2 cellular contexts compared by ENCODE assay signal in the genomic region with DNA sequence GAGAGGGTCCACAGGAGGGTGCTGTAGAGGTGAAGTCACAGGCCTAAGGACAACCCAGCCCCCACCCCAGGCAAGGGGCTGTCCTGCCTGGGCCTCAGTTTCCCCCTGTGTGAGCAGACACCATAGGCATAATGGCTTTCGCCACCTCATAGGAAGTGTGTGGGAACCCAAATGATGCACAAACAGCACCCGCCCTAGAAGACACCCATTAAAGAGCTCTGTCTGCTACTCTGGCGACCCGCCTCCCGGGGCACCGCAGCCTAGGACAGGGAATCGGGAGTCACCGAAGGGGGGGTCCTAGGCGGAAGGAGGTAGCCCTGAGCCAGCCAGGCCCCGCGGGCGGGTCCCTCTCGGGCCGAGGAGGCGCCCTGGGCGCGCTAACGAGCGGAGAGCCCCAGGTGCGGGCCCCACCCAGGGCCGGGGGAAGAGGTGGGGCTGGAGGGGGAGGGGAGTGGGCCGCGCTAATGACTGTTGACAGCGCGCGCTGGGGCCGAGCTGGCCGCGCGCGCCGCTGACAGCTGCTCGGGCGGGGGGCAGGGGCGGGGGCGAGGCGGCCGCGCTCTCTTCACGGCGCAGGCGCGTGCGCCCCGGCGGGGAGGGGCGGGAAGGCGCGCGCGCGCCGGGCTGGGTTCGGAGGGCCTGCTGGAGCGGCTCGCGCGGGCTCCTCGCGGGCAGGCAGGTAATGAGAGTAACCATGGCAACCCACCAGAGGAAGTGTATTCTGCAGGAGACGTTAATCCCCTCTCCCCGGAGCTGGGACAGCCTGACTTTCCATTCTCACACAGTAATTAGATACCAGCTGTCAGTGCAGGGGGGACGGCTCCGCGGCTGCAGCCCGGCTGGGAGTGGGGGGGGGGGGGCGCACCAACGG.
TF ChIP-seq lines count a peak whose summit lies in the region.

No MANE protein-coding gene starts in this region.

TF ChIP-seq in GM23338, 12 proteins besides CTCF, POLR2A, EP300 and RAD21 (continued from another document and continues in another):
- TF ChIP-seq ZNF331 (CRISPR knock-in tag; IDR thresholded peaks at IDR 0.05; ENCODE audit: low read depth) (no peak), CREB1 (CRISPR knock-in tag; IDR thresholded peaks at IDR 0.05; ENCODE audit: low read depth) (no peak), ETS1 (IDR thresholded peaks at IDR 0.05) (no peak), EZH2 (IDR thresholded peaks at IDR 0.05; ENCODE audit: low read depth, unreplicated experiment) (no peak), POLR2AphosphoS5 (IDR thresholded peaks at IDR 0.05; ENCODE audit: low read depth) (no peak), JUNB (IDR thresholded peaks at IDR 0.05; ENCODE audit: unreplicated experiment) (no peak)
- TF ChIP-seq, protein P1, sequence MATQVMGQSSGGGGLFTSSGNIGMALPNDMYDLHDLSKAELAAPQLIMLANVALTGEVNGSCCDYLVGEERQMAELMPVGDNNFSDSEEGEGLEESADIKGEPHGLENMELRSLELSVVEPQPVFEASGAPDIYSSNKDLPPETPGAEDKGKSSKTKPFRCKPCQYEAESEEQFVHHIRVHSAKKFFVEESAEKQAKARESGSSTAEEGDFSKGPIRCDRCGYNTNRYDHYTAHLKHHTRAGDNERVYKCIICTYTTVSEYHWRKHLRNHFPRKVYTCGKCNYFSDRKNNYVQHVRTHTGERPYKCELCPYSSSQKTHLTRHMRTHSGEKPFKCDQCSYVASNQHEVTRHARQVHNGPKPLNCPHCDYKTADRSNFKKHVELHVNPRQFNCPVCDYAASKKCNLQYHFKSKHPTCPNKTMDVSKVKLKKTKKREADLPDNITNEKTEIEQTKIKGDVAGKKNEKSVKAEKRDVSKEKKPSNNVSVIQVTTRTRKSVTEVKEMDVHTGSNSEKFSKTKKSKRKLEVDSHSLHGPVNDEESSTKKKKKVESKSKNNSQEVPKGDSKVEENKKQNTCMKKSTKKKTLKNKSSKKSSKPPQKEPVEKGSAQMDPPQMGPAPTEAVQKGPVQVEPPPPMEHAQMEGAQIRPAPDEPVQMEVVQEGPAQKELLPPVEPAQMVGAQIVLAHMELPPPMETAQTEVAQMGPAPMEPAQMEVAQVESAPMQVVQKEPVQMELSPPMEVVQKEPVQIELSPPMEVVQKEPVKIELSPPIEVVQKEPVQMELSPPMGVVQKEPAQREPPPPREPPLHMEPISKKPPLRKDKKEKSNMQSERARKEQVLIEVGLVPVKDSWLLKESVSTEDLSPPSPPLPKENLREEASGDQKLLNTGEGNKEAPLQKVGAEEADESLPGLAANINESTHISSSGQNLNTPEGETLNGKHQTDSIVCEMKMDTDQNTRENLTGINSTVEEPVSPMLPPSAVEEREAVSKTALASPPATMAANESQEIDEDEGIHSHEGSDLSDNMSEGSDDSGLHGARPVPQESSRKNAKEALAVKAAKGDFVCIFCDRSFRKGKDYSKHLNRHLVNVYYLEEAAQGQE (IDR thresholded peaks at IDR 0.05; ENCODE audit: unreplicated experiment) = no peak

TF ChIP-seq in K562, 482 proteins besides CTCF, POLR2A, EP300 and RAD21 (continued from another document and continues in another):
- no peak for TF ChIP-seq CGGBP1 (CRISPR knock-in tag; IDR thresholded peaks at IDR 0.05)
- TF ChIP-seq ZNF311 (CRISPR knock-in tag; IDR thresholded peaks at IDR 0.05) = peak; percentile 35; the same call in 1 of the 2 replicates
- peak; percentile 71 for TF ChIP-seq POLR2G (IDR thresholded peaks at IDR 0.05; ENCODE audit: low read depth, low read length)
- peak; percentile 48 for TF ChIP-seq HMGN3 (IDR thresholded peaks at IDR 0.05; ENCODE audit: borderline replicate concordance, extremely low read depth, insufficient read length, low read depth, low read length)
- TF ChIP-seq ZNF146 (CRISPR knock-in tag; IDR thresholded peaks at IDR 0.05; ENCODE audit: unreplicated experiment) = no peak
- TF ChIP-seq MBD2 (IDR thresholded peaks at IDR 0.05; ENCODE audit: borderline replicate concordance, low read depth) = no peak
- no peak for TF ChIP-seq IRF1 (CRISPR knock-in tag; IDR thresholded peaks at IDR 0.05; ENCODE audit: borderline replicate concordance)
- TF ChIP-seq PHF8 (IDR thresholded peaks at IDR 0.05; ENCODE audit: borderline replicate concordance, low read length) = no peak; the same call in 1 of the 2 replicates
- no peak for TF ChIP-seq NFIC (IDR thresholded peaks at IDR 0.05)
- TF ChIP-seq SRSF3 (IDR thresholded peaks at IDR 0.05; ENCODE audit: insufficient read depth, low read length) = no peak
- TF ChIP-seq, protein P2, sequence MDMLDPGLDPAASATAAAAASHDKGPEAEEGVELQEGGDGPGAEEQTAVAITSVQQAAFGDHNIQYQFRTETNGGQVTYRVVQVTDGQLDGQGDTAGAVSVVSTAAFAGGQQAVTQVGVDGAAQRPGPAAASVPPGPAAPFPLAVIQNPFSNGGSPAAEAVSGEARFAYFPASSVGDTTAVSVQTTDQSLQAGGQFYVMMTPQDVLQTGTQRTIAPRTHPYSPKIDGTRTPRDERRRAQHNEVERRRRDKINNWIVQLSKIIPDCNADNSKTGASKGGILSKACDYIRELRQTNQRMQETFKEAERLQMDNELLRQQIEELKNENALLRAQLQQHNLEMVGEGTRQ (CRISPR knock-in tag; IDR thresholded peaks at IDR 0.05) = no peak
- no peak for TF ChIP-seq ZNF740 (CRISPR knock-in tag; IDR thresholded peaks at IDR 0.05)
- peak in 1 of 2 experiments; percentile 60; a peak in 1 of 4 replicates for TF ChIP-seq ZNF740 (tag; IDR thresholded peaks at IDR 0.05)
- no peak for TF ChIP-seq ZBTB8A (IDR thresholded peaks at IDR 0.05; ENCODE audit: partially characterized antibody)
- no peak; a peak in 1 of 4 replicates for TF ChIP-seq KDM4B (IDR thresholded peaks at IDR 0.05; ENCODE audit: borderline replicate concordance in 2 of 2, low read depth in 1 of 2)
- TF ChIP-seq TFAP4 (CRISPR knock-in tag; IDR thresholded peaks at IDR 0.05; ENCODE audit: borderline replicate concordance) = 0 out of 2 replicates have a peak, but pooled peaks have one; percentile 6
- TF ChIP-seq RFX1 (IDR thresholded peaks at IDR 0.05) = peak; percentile 83
- 0 out of 2 replicates have a peak, but pooled peaks have one; percentile 39 for TF ChIP-seq ZNF707 (CRISPR knock-in tag; conservative IDR thresholded peaks at IDR 0.05)
- no peak for TF ChIP-seq MBD1 (CRISPR knock-in tag; IDR thresholded peaks at IDR 0.05)
- 0 out of 2 replicates have a peak, but pooled peaks have one; percentile 21 for TF ChIP-seq HNRNPL (IDR thresholded peaks at IDR 0.05; ENCODE audit: low read depth, low read length)
- TF ChIP-seq ADNP (tag; IDR thresholded peaks at IDR 0.05) = no peak
- peak; percentile 48; the same call in 1 of the 2 replicates for TF ChIP-seq CXXC5 (CRISPR knock-in tag; IDR thresholded peaks at IDR 0.05)
- peak; percentile 38 for TF ChIP-seq RBFOX2 (IDR thresholded peaks at IDR 0.05; ENCODE audit: low read depth, low read length)
- TF ChIP-seq ZNF695 (CRISPR knock-in tag; IDR thresholded peaks at IDR 0.05) = no peak
- TF ChIP-seq ZBTB7A (IDR thresholded peaks at IDR 0.05; ENCODE audit: borderline replicate concordance, control insufficient read depth, low read depth, low read length) = peak; percentile 69; the same call in 1 of the 2 replicates
- peak; percentile 19 to 35; a peak in 2 of 4 replicates for TF ChIP-seq MAZ (CRISPR knock-in tag; conservative IDR thresholded peaks at IDR 0.05 in 1 of 2, IDR thresholded peaks at IDR 0.05 in 1 of 2)
- TF ChIP-seq ATF7 (IDR thresholded peaks at IDR 0.05) = no peak
- TF ChIP-seq, protein P3, sequence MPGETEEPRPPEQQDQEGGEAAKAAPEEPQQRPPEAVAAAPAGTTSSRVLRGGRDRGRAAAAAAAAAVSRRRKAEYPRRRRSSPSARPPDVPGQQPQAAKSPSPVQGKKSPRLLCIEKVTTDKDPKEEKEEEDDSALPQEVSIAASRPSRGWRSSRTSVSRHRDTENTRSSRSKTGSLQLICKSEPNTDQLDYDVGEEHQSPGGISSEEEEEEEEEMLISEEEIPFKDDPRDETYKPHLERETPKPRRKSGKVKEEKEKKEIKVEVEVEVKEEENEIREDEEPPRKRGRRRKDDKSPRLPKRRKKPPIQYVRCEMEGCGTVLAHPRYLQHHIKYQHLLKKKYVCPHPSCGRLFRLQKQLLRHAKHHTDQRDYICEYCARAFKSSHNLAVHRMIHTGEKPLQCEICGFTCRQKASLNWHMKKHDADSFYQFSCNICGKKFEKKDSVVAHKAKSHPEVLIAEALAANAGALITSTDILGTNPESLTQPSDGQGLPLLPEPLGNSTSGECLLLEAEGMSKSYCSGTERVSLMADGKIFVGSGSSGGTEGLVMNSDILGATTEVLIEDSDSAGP (CRISPR knock-in tag; IDR thresholded peaks at IDR 0.05) = no peak
- TF ChIP-seq, protein P4, sequence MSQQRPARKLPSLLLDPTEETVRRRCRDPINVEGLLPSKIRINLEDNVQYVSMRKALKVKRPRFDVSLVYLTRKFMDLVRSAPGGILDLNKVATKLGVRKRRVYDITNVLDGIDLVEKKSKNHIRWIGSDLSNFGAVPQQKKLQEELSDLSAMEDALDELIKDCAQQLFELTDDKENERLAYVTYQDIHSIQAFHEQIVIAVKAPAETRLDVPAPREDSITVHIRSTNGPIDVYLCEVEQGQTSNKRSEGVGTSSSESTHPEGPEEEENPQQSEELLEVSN (IDR thresholded peaks at IDR 0.05; ENCODE audit: borderline replicate concordance in 1 of 2, extremely low read depth in 1 of 2, insufficient read depth in 1 of 2, insufficient read length in 1 of 2, low read depth in 1 of 2, low read length in 1 of 2, poor library complexity in 1 of 2, severe bottlenecking in 1 of 2) = peak in 1 of 2 experiments; percentile 34
- 0 out of 2 replicates have a peak, but pooled peaks have one; percentile 27 for TF ChIP-seq MXI1 (IDR thresholded peaks at IDR 0.05; ENCODE audit: low read depth, low read length)
- TF ChIP-seq SAFB (IDR thresholded peaks at IDR 0.05; ENCODE audit: borderline replicate concordance, low read depth, low read length) = no peak
- no peak for TF ChIP-seq ZNF239 (CRISPR knock-in tag; IDR thresholded peaks at IDR 0.05)
- no peak for TF ChIP-seq HEY1 (CRISPR knock-in tag; IDR thresholded peaks at IDR 0.05; ENCODE audit: borderline replicate concordance)
- TF ChIP-seq, protein P5, sequence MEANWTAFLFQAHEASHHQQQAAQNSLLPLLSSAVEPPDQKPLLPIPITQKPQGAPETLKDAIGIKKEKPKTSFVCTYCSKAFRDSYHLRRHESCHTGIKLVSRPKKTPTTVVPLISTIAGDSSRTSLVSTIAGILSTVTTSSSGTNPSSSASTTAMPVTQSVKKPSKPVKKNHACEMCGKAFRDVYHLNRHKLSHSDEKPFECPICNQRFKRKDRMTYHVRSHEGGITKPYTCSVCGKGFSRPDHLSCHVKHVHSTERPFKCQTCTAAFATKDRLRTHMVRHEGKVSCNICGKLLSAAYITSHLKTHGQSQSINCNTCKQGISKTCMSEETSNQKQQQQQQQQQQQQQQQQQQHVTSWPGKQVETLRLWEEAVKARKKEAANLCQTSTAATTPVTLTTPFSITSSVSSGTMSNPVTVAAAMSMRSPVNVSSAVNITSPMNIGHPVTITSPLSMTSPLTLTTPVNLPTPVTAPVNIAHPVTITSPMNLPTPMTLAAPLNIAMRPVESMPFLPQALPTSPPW (CRISPR knock-in tag; IDR thresholded peaks at IDR 0.05) = peak; percentile 97
